25 cellular contexts compared by ENCODE assay signal in the genomic region with DNA sequence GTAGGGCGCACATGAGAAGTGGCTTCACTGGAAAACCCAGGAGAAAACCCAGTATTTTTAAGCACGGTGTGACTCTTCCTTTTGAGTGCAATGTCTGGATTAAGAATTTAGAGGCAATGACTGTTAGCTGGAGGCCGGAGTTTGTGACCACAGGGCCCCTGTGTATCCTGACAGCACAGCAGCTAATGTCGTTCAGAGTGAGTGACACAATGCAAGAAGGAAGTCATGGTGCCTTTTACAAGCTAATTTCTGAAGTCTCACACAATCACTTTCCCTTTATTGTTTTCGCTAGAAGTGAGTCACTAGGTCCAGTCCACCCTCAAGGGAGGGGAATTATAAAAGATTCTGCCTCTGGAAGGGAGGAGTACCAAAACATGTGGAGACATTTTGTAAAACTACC.
"Had no signal": no experiment of that assay in that cellular context is flagged by ENCODE, and none has a peak within 500 bp of the region (broad histone marks: within the 10 kb centered on the region; RNA-seq: fewer than 3 reads in every experiment).

No MANE protein-coding gene starts in this region.

- H3K27ac ChIP-seq: ascending aorta, body of pancreas, PC-9, VCaP had no signal

- H3K4me3 ChIP-seq: ascending aorta, body of pancreas, PC-9 had no signal

- H3K36me3 ChIP-seq: ascending aorta had no signal

- H3K9me3 ChIP-seq: ascending aorta, body of pancreas had no signal

- ATAC-seq: activated naive CD4-positive, alpha-beta T cell treated with anti-CD3 and anti-CD28 coated beads, Interleukin-2, amount 50 U/mL, for 72 hours; activated naive CD8-positive, alpha-beta T cell treated with anti-CD3 and anti-CD28 coated beads, Interleukin-2, amount 50 U/mL, for 24 hours; activated T-cell treated with anti-CD3 and anti-CD28 coated beads, Interleukin-2, amount 50 U/mL, for 4 hours; body of pancreas; T-helper 17 cell had no signal

- H3K27me3 ChIP-seq: ascending aorta, body of pancreas had no signal

- H2AFZ ChIP-seq: PC-9 had no signal

- H3K4me2 ChIP-seq: PC-9 had no signal

- H3K4me1 ChIP-seq: ascending aorta, body of pancreas had no signal

- DNase-seq: activated CD4-positive, alpha-beta memory T cell treated with anti-CD3 and anti-CD28 coated beads for 36 hours; activated CD4-positive, alpha-beta T cell treated with anti-CD3 and anti-CD28 coated beads, Interleukin-2, amount 10 ng/mL, durations not matched to agents 7 days and 5 days; activated CD4-positive, CD25-positive, alpha-beta regulatory T cell; activated CD8-positive, alpha-beta memory T cell treated with anti-CD3 and anti-CD28 coated beads for 24 hours; activated effector memory CD4-positive, alpha-beta T cell treated with anti-CD3 and anti-CD28 coated beads, Interleukin-2, amount 50 U/mL, for 16 hours; activated naive CD4-positive, alpha-beta T cell treated with Interleukin-2 at 50 U/mL for 16 hours; activated naive CD8-positive, alpha-beta T cell treated with anti-CD3 and anti-CD28 coated beads, Interleukin-2, amount 50 U/mL, for 24 hours; activated T-cell treated with anti-CD3 and anti-CD28 coated beads, Interleukin-2, amount 50 U/mL, for 4 hours; amniotic stem cell; body of pancreas; KBM-7; NCI-H1105; NCI-H1436; NCI-H1694 treated with DMSO at 0.1 percent for 48 hours; NCI-H2029 treated with DMSO at 0.1 percent for 48 hours; NCI-H345; NCI-H510A treated with DMSO at 0.1 percent for 48 hours; NCI-H69; PC-9; SHP77 treated with DMSO at 0.1 percent for 48 hours; T-helper 17 cell; T-helper 9 cell had no signal
